9 cellular contexts compared by ENCODE assay signal in the genomic region with DNA sequence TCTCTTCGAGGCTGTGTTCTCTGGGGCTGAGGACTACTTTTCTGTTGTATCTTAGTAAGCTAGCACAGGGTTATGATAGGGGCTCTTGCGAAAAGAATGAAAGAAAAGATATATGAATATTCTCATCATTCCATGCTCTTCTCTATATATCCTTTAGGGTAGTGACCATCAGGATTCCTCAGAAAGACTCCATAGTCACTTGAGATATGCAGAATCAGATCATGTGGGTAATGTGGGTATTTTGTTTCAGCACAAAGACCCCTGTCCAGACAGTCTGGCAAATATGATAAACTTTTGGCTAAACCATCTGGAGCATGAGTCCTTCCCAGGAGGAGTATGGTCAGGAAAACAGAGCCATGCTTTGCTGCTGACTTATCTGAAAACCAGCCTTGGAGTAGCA. TPM values are rescaled to one million over a fixed set of nuclear protein-coding genes. Genes with fewer than 3 reads are reported as not detected.
"Had no signal": no experiment of that assay in that cellular context is flagged by ENCODE, and none has a peak within 500 bp of the region (broad histone marks: within the 10 kb centered on the region; RNA-seq: fewer than 3 reads in every experiment).

No MANE protein-coding gene starts in this region.

- H3K27ac ChIP-seq: HL-60 had no signal

- H3K9me3 Mint-ChIP-seq: IgD-negative memory B cell had no signal

- H3K27ac Mint-ChIP-seq: IgD-negative memory B cell had no signal

- DNase-seq: IMR-90, KBM-7, KG1 had no signal

- H3K4me3 ChIP-seq: K562 had no signal

- H3K36me3 Mint-ChIP-seq: IgD-negative memory B cell had no signal

- H3K4me3 Mint-ChIP-seq: IgD-negative memory B cell had no signal

RNA-seq across cellular contexts. Expression of gene CRYM, which starts 21.5 kb away (rescaled TPM):
- total RNA-seq: HT1080, IMR-90 had no signal
- polyA plus RNA-seq: IgD-negative memory B cell, IMR-90 had no signal

RNA-seq across cellular contexts. Expression of gene ANKS4B, which starts 23.1 kb away (rescaled TPM):
- total RNA-seq: HT1080, IMR-90, K562 had no signal
- polyA plus RNA-seq: IgD-negative memory B cell, IMR-90, K562 had no signal

RNA-seq across cellular contexts. Expression of gene ZP2, which starts 45.3 kb away (rescaled TPM):
- total RNA-seq: HepG2, HT-29, HT1080, IMR-90, K562 had no signal
- polyA plus RNA-seq: HepG2, IgD-negative memory B cell, IMR-90, K562 had no signal
